8 cellular contexts compared by ENCODE assay signal in genomic region chr2:11583840-11584529, GRCh38. TPM values are rescaled to one million over a fixed set of nuclear protein-coding genes. Genes with fewer than 3 reads are reported as not detected.
DNase-seq lines count a peak whose midpoint lies in the region; ATAC-seq, FAIRE-seq and TF ChIP-seq lines count a peak whose summit lies in the region.

No MANE protein-coding gene starts in this region.

- H3K27ac ChIP-seq in kidney (ENCODE audit: low read depth in 2 of 2, low read length in 2 of 2), result no peak overlapping the region

- H3K36me3 Mint-ChIP-seq in brain, result peaks cover 3% of the 10 kb centered on the region

- H3K27me3 Mint-ChIP-seq in brain, result no peaks in the 10 kb centered on the region

- ATAC-seq in HG02763 (IDR thresholded peaks at IDR 0.05; ENCODE audit: unreplicated experiment), result peak; percentile 69

- peaks cover 16% of the 10 kb centered on the region for H3K4me1 Mint-ChIP-seq in brain

- H3K36me3 ChIP-seq in kidney (ENCODE audit: control insufficient read depth in 1 of 2, insufficient read depth in 2 of 2, low read length in 2 of 2), result no peaks in the 10 kb centered on the region

- no peak overlapping the region for H3K4me3 Mint-ChIP-seq in brain

- no peaks in the 10 kb centered on the region for H3K4me1 ChIP-seq in kidney (ENCODE audit: control insufficient read depth in 1 of 2, insufficient read depth in 1 of 2, low read depth in 1 of 2, low read length in 2 of 2)

- no peaks in the 10 kb centered on the region for H3K9me3 ChIP-seq in kidney (ENCODE audit: control insufficient read depth in 1 of 2, low read length in 2 of 2)

- DNase-seq in NCI-H524 (lab: John Stamatoyannopoulos, UW) (peak; percentile 44 to 73), NCI-H524 treated with DMSO at 0.1 percent for 48 hours (lab: John Stamatoyannopoulos, UW) (no peak), NCI-H1694 treated with DMSO at 0.1 percent for 48 hours (lab: John Stamatoyannopoulos, UW) (peak; percentile 86), kidney (peak; percentile 71)
- peak; percentile 13 to 87 for DNase-seq in stimulated activated CD4-positive, alpha-beta T cell treated with anti-CD3 and anti-CD28 coated beads, Interleukin-1b, Interleukin-23, amount 100 ng/mL, for 1 hour (ENCODE audit: low read depth in 2 of 2)

- intact Hi-C loops in kidney (cut with DNase I), result loop anchor here (5.0 kb wide), 1 partner anchor 102 kb away; no protein-coding TSS in a partner anchor

- H3K4me3 ChIP-seq in kidney (ENCODE audit: low read length in 2 of 2), result no peak overlapping the region

- H3K9me3 Mint-ChIP-seq in brain, result no peaks in the 10 kb centered on the region

- FAIRE-seq in TTC549 (lab: Jason Lieb, UNC), result peak; percentile 86
- FAIRE-seq in kidney (lab: Jason Lieb, UNC), result no peak

- H3K27ac Mint-ChIP-seq in brain, result peak overlapping the region in 4 of 5 experiments; percentile 37 to 83 (median 72)

- H3K9ac ChIP-seq in kidney (ENCODE audit: low read length in 2 of 2), result no peak overlapping the region

- peak; percentile 91 to 92 for TF ChIP-seq CTCF in brain (conservative IDR thresholded peaks at IDR 0.05)
- TF ChIP-seq CTCF in kidney (IDR thresholded peaks at IDR 0.05; ENCODE audit: borderline replicate concordance, extremely low read depth, insufficient read depth), result peak; percentile 72

RNA-seq across cellular contexts. Expression of gene GREB1, which starts 50.1 kb away (rescaled TPM):
- polyA plus RNA-seq in brain (ENCODE audit: insufficient read depth, low read depth, low replicate concordance) (11.3 TPM), kidney (ENCODE audit: insufficient read depth, low read depth, low replicate concordance) (1.8 TPM)
- total RNA-seq in kidney, result 0.98 TPM
